26 cellular contexts compared by ENCODE assay signal in the genomic region with DNA sequence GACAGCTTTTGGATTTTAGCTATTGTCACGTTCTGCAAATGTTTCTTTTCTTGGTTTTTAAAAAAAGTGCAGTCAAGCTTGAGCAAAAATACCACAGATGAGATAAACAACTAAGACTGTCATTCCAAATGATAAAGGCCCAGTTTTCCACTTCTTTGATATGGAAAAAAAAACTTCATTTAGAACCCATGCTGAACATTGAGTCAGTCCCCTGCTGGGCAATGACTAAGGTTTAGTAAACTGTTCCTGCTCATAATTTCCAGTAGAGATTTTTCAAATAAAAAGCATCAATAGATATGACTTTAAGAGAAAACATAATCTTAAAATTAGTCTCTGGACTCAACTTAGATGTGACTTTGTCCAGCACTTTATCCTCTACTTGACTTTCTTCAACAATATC.
"Had no signal": no experiment of that assay in that cellular context is flagged by ENCODE, and none has a peak within 500 bp of the region (broad histone marks: within the 10 kb centered on the region; RNA-seq: fewer than 3 reads in every experiment).

No MANE protein-coding gene starts in this region.

- H3K4me1 ChIP-seq: ascending aorta, parathyroid adenoma, suprapubic skin, transverse colon, uterus had no signal

- H3K27ac Mint-ChIP-seq: activated B cell treated with CpG ODN at 0.5 μM for 24 hours; activated CD4-positive, alpha-beta T cell treated with anti-CD3 and anti-CD28 coated beads for 36 hours; activated naive CD8-positive, alpha-beta T cell; activated T-helper 2 cell treated with anti-CD3 and anti-CD28 coated beads, Interferon-gamma antibody, Interleukin-2, Interleukin-4, amounts not matched to agents 10 μg/mL and 5 μg/mL and 100 μg/mL, durations not matched to agents 14 hours and 24 hours and 36 hours; nephron; stimulated activated effector memory CD8-positive, alpha-beta T cell treated with anti-CD3 and anti-CD28 coated beads, Interleukin-12 subunit alpha, Interleukin-12 subunit beta, amount 100 ng/mL, for 72 hours; stimulated activated naive CD8-positive, alpha-beta T cell treated with anti-CD3 and anti-CD28 coated beads, Interleukin-15, amount 100 ng/mL, for 72 hours had no signal

- H3K36me3 ChIP-seq: adrenal gland, ascending aorta, neutrophil, right lobe of liver, suprapubic skin, transverse colon, uterus had no signal

- H3K9me3 Mint-ChIP-seq: activated B cell treated with CpG ODN at 0.5 μM for 24 hours; activated T-cell treated with anti-CD3 and anti-CD28 coated beads, Interleukin-2, amount 50 U/mL, for 4 hours; activated T-helper 2 cell treated with anti-CD3 and anti-CD28 coated beads, Interferon-gamma antibody, Interleukin-2, Interleukin-4, amounts not matched to agents 10 μg/mL and 5 μg/mL and 100 μg/mL, durations not matched to agents 14 hours and 24 hours and 36 hours; nephron; stimulated activated effector memory CD8-positive, alpha-beta T cell treated with anti-CD3 and anti-CD28 coated beads, Interleukin-12 subunit alpha, Interleukin-12 subunit beta, amount 100 ng/mL, for 72 hours; stimulated activated naive CD8-positive, alpha-beta T cell treated with anti-CD3 and anti-CD28 coated beads, Interleukin-15, amount 100 ng/mL, for 72 hours had no signal

- H3K9me3 ChIP-seq: adrenal gland, ascending aorta, neutrophil, right lobe of liver, suprapubic skin, transverse colon, uterus had no signal

- H3K36me3 Mint-ChIP-seq: activated naive CD8-positive, alpha-beta T cell; stimulated activated effector memory CD8-positive, alpha-beta T cell treated with anti-CD3 and anti-CD28 coated beads, Interleukin-12 subunit alpha, Interleukin-12 subunit beta, amount 100 ng/mL, for 72 hours had no signal

- H3K4me1 Mint-ChIP-seq: activated B cell treated with CpG ODN at 0.5 μM for 24 hours; activated CD4-positive, alpha-beta T cell treated with anti-CD3 and anti-CD28 coated beads for 36 hours; nephron; stimulated activated effector memory CD8-positive, alpha-beta T cell treated with anti-CD3 and anti-CD28 coated beads, Interleukin-12 subunit alpha, Interleukin-12 subunit beta, amount 100 ng/mL, for 72 hours; stimulated activated naive CD8-positive, alpha-beta T cell treated with anti-CD3 and anti-CD28 coated beads, Interleukin-15, amount 100 ng/mL, for 72 hours had no signal

- H3K27me3 ChIP-seq: adrenal gland, ascending aorta, hepatocyte, neutrophil, right lobe of liver, suprapubic skin, transverse colon, uterus had no signal

- ATAC-seq: activated CD4-positive, alpha-beta T cell treated with anti-CD3 and anti-CD28 coated beads for 36 hours; activated T-cell treated with anti-CD3 and anti-CD28 coated beads, Interleukin-2, amount 50 U/mL, for 4 hours; right lobe of liver; stimulated activated effector memory CD8-positive, alpha-beta T cell treated with anti-CD3 and anti-CD28 coated beads, Interleukin-12 subunit alpha, Interleukin-12 subunit beta, amount 100 ng/mL, for 72 hours; stimulated activated naive CD8-positive, alpha-beta T cell treated with anti-CD3 and anti-CD28 coated beads, Interleukin-15, amount 100 ng/mL, for 72 hours had no signal

- H3K4me2 ChIP-seq: hepatocyte had no signal

- H3K4me3 Mint-ChIP-seq: activated B cell treated with CpG ODN at 0.5 μM for 24 hours; activated CD4-positive, alpha-beta T cell treated with anti-CD3 and anti-CD28 coated beads for 36 hours; activated naive CD8-positive, alpha-beta T cell; activated T-cell treated with anti-CD3 and anti-CD28 coated beads, Interleukin-2, amount 50 U/mL, for 4 hours; nephron; stimulated activated effector memory CD8-positive, alpha-beta T cell treated with anti-CD3 and anti-CD28 coated beads, Interleukin-12 subunit alpha, Interleukin-12 subunit beta, amount 100 ng/mL, for 72 hours; stimulated activated naive CD8-positive, alpha-beta T cell treated with anti-CD3 and anti-CD28 coated beads, Interleukin-15, amount 100 ng/mL, for 72 hours had no signal

- DNase-seq: activated B cell treated with CpG ODN at 0.5 μM for 24 hours; activated CD4-positive, alpha-beta T cell treated with anti-CD3 and anti-CD28 coated beads for 36 hours; activated CD4-positive, alpha-beta T cell treated with anti-CD3 and anti-CD28 coated beads, Interleukin-2, amount 50 U/mL, for 48 hours; activated CD8-positive, alpha-beta memory T cell treated with anti-CD3 and anti-CD28 coated beads, Interleukin-2, amount 50 U/mL, for 48 hours; activated naive CD4-positive, alpha-beta T cell; activated T-cell treated with anti-CD3 and anti-CD28 coated beads, Interleukin-2, amount 50 U/mL, for 4 hours; central memory CD4-positive, alpha-beta T cell; foreskin melanocyte; right lobe of liver; stimulated activated CD4-positive, alpha-beta T cell treated with anti-CD3 and anti-CD28 coated beads, Interleukin-2, amount 100 ng/mL, for 24 hours; stimulated activated naive CD8-positive, alpha-beta T cell treated with anti-CD3 and anti-CD28 coated beads, Interleukin-15, amount 100 ng/mL, for 72 hours; T-helper 9 cell; transverse colon; uterus had no signal

- H3K27me3 Mint-ChIP-seq: activated B cell treated with CpG ODN at 0.5 μM for 24 hours; activated naive CD8-positive, alpha-beta T cell had no signal

- H3K9ac ChIP-seq: parathyroid adenoma had no signal

- H3K27ac ChIP-seq: ascending aorta, epithelial cell of prostate, hepatocyte, neutrophil, parathyroid adenoma, right lobe of liver, skin epidermis, suprapubic skin, transverse colon, uterus had no signal

- H2AFZ ChIP-seq: hepatocyte, parathyroid adenoma had no signal

- H3K4me3 ChIP-seq: adrenal gland, ascending aorta, hepatocyte, right lobe of liver, skin epidermis, suprapubic skin, transverse colon, uterus had no signal
